1 cellular context compared by ENCODE assay signal in the genomic region with DNA sequence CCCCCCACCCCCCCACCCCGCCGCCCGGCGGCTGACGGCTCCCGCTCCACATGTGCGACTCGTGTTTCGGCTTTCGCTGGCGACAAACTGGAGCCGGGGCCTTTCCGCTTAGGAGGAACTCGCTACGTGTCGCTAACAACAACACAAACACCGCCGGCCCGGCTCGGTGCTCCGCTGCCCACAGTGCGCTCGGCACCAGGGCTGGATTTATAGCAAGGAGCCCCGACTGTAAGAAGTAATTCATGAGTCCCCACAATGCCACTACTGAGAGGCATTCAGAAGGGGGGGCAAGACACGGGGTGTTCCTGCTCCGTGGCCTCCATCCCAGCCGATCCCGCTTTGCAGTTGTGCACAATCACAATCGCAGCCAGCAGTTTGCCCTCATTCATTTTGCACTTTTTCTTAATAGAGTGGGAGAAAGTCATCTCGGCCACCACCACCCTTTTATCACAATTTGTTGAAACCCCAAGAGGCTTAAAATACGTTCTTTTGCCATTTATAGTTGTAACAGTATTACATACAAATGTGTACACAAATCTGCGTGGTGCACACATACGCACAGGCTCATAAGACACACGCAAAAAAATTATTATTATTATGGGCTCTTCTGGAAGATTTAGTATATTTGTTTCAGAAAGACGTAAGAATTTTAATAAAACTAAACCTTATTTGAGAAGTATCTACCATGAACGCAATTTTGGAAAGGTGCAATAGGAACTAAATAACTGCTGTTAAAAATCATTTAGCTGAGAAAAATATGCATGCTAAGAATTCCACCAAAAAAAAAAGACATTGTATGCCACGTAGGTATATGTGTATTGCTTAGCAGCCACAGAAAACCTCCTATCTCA.
TF ChIP-seq lines count a peak whose summit lies in the region.

No MANE protein-coding gene starts in this region.

TF ChIP-seq in H1, 55 proteins besides CTCF, POLR2A, EP300 and RAD21 (continued from another document):
- TF ChIP-seq, protein P1, sequence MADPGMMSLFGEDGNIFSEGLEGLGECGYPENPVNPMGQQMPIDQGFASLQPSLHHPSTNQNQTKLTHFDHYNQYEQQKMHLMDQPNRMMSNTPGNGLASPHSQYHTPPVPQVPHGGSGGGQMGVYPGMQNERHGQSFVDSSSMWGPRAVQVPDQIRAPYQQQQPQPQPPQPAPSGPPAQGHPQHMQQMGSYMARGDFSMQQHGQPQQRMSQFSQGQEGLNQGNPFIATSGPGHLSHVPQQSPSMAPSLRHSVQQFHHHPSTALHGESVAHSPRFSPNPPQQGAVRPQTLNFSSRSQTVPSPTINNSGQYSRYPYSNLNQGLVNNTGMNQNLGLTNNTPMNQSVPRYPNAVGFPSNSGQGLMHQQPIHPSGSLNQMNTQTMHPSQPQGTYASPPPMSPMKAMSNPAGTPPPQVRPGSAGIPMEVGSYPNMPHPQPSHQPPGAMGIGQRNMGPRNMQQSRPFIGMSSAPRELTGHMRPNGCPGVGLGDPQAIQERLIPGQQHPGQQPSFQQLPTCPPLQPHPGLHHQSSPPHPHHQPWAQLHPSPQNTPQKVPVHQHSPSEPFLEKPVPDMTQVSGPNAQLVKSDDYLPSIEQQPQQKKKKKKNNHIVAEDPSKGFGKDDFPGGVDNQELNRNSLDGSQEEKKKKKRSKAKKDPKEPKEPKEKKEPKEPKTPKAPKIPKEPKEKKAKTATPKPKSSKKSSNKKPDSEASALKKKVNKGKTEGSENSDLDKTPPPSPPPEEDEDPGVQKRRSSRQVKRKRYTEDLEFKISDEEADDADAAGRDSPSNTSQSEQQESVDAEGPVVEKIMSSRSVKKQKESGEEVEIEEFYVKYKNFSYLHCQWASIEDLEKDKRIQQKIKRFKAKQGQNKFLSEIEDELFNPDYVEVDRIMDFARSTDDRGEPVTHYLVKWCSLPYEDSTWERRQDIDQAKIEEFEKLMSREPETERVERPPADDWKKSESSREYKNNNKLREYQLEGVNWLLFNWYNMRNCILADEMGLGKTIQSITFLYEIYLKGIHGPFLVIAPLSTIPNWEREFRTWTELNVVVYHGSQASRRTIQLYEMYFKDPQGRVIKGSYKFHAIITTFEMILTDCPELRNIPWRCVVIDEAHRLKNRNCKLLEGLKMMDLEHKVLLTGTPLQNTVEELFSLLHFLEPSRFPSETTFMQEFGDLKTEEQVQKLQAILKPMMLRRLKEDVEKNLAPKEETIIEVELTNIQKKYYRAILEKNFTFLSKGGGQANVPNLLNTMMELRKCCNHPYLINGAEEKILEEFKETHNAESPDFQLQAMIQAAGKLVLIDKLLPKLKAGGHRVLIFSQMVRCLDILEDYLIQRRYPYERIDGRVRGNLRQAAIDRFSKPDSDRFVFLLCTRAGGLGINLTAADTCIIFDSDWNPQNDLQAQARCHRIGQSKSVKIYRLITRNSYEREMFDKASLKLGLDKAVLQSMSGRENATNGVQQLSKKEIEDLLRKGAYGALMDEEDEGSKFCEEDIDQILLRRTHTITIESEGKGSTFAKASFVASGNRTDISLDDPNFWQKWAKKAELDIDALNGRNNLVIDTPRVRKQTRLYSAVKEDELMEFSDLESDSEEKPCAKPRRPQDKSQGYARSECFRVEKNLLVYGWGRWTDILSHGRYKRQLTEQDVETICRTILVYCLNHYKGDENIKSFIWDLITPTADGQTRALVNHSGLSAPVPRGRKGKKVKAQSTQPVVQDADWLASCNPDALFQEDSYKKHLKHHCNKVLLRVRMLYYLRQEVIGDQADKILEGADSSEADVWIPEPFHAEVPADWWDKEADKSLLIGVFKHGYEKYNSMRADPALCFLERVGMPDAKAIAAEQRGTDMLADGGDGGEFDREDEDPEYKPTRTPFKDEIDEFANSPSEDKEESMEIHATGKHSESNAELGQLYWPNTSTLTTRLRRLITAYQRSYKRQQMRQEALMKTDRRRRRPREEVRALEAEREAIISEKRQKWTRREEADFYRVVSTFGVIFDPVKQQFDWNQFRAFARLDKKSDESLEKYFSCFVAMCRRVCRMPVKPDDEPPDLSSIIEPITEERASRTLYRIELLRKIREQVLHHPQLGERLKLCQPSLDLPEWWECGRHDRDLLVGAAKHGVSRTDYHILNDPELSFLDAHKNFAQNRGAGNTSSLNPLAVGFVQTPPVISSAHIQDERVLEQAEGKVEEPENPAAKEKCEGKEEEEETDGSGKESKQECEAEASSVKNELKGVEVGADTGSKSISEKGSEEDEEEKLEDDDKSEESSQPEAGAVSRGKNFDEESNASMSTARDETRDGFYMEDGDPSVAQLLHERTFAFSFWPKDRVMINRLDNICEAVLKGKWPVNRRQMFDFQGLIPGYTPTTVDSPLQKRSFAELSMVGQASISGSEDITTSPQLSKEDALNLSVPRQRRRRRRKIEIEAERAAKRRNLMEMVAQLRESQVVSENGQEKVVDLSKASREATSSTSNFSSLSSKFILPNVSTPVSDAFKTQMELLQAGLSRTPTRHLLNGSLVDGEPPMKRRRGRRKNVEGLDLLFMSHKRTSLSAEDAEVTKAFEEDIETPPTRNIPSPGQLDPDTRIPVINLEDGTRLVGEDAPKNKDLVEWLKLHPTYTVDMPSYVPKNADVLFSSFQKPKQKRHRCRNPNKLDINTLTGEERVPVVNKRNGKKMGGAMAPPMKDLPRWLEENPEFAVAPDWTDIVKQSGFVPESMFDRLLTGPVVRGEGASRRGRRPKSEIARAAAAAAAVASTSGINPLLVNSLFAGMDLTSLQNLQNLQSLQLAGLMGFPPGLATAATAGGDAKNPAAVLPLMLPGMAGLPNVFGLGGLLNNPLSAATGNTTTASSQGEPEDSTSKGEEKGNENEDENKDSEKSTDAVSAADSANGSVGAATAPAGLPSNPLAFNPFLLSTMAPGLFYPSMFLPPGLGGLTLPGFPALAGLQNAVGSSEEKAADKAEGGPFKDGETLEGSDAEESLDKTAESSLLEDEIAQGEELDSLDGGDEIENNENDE (IDR thresholded peaks at IDR 0.05; ENCODE audit: insufficient replicate concordance, low read length), result no peak
- TF ChIP-seq CBX5 (IDR thresholded peaks at IDR 0.05; ENCODE audit: low read depth, low read length) (no peak), CHD2 (IDR thresholded peaks at IDR 0.05; ENCODE audit: low read length) (no peak), EZH2 (IDR thresholded peaks at IDR 0.05; ENCODE audit: low read depth, low read length, severe bottlenecking) (peak; percentile 39), PHF8 (conservative IDR thresholded peaks at IDR 0.05; ENCODE audit: low read depth, low read length) (no peak), TAF1 (IDR thresholded peaks at IDR 0.05; ENCODE audit: low read depth, low read length) (no peak), POU5F1 (IDR thresholded peaks at IDR 0.05; ENCODE audit: low read depth, low read length) (no peak), ASH2L (IDR thresholded peaks at IDR 0.05; ENCODE audit: low read length) (no peak), CBX8 (IDR thresholded peaks at IDR 0.05; ENCODE audit: borderline replicate concordance, low read depth, low read length) (peak; percentile 54; the same call in 1 of the 2 replicates), KDM1A (IDR thresholded peaks at IDR 0.05; ENCODE audit: borderline replicate concordance, low read length) (no peak), SP1 (IDR thresholded peaks at IDR 0.05; ENCODE audit: low read depth, low read length) (no peak), SIRT6 (IDR thresholded peaks at IDR 0.05; ENCODE audit: low read length) (no peak), MAFK (IDR thresholded peaks at IDR 0.05; ENCODE audit: low read depth, low read length) (no peak), GTF2F1 (IDR thresholded peaks at IDR 0.05; ENCODE audit: borderline replicate concordance, low read depth, low read length) (no peak), TBP (IDR thresholded peaks at IDR 0.05; ENCODE audit: low read depth, low read length) (no peak), RFX5 (IDR thresholded peaks at IDR 0.05; ENCODE audit: borderline replicate concordance, low read depth, low read length) (no peak), CHD1 (IDR thresholded peaks at IDR 0.05; ENCODE audit: low read depth, low read length) (no peak), SUZ12 (IDR thresholded peaks at IDR 0.05; ENCODE audit: low read length) (peak; percentile 39; the same call in 1 of the 2 replicates)
- TF ChIP-seq, protein P2, sequence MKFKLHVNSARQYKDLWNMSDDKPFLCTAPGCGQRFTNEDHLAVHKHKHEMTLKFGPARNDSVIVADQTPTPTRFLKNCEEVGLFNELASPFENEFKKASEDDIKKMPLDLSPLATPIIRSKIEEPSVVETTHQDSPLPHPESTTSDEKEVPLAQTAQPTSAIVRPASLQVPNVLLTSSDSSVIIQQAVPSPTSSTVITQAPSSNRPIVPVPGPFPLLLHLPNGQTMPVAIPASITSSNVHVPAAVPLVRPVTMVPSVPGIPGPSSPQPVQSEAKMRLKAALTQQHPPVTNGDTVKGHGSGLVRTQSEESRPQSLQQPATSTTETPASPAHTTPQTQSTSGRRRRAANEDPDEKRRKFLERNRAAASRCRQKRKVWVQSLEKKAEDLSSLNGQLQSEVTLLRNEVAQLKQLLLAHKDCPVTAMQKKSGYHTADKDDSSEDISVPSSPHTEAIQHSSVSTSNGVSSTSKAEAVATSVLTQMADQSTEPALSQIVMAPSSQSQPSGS (IDR thresholded peaks at IDR 0.05; ENCODE audit: low read length), result no peak
- TF ChIP-seq, protein P3, sequence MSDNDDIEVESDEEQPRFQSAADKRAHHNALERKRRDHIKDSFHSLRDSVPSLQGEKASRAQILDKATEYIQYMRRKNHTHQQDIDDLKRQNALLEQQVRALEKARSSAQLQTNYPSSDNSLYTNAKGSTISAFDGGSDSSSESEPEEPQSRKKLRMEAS (IDR thresholded peaks at IDR 0.05), result peak; percentile 33; the same call in 1 of the 2 replicates
- TF ChIP-seq, protein P4, sequence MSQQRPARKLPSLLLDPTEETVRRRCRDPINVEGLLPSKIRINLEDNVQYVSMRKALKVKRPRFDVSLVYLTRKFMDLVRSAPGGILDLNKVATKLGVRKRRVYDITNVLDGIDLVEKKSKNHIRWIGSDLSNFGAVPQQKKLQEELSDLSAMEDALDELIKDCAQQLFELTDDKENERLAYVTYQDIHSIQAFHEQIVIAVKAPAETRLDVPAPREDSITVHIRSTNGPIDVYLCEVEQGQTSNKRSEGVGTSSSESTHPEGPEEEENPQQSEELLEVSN (IDR thresholded peaks at IDR 0.05), result no peak
TF ChIP-seq in H1: peak in this region for 4.
